In genomic region chr19:44845286-44845611, GRCh38 we compare ENCODE assay signal across 8 cellular contexts. TPM values are rescaled to one million over a fixed set of nuclear protein-coding genes. Genes with fewer than 3 reads are reported as not detected.
DNase-seq lines count a peak whose midpoint lies in the region; ATAC-seq and TF ChIP-seq lines count a peak whose summit lies in the region.

No MANE protein-coding gene starts in this region.

- no peaks in the 10 kb centered on the region for H3K36me3 ChIP-seq in ACC112 (ENCODE audit: insufficient read depth, low read length)
- H3K36me3 ChIP-seq in MM.1S (replicated peaks; ENCODE audit: insufficient read depth, low read length) = no peaks in the 10 kb centered on the region
- H3K36me3 ChIP-seq in ectodermal cell (ENCODE audit: control insufficient read depth, insufficient read depth, low read length) = no peaks in the 10 kb centered on the region

- H2AFZ ChIP-seq in ACC112 (ENCODE audit: low read length, unreplicated experiment) (peak overlapping the region; percentile 71), MM.1S (ENCODE audit: low read length) (peak overlapping the region; percentile 99)

- no peak for ATAC-seq in naive thymus-derived CD8-positive, alpha-beta T cell
- no peak for ATAC-seq in GM21737 (IDR thresholded peaks at IDR 0.05; ENCODE audit: unreplicated experiment)

- H3K9me2 ChIP-seq in MM.1S (replicated peaks; ENCODE audit: insufficient read depth, low read length) = no peaks in the 10 kb centered on the region

- peak overlapping the region; percentile 53; the same call in 1 of the 2 replicates for H3K9ac ChIP-seq in MM.1S (ENCODE audit: low read length)

- no peak for DNase-seq in MM.1S
- DNase-seq in naive thymus-derived CD8-positive, alpha-beta T cell = no peak
- no peak for DNase-seq in SIG-M5 (lab: John Stamatoyannopoulos, UW)
- DNase-seq in NCI-H526 (lab: John Stamatoyannopoulos, UW) = no peak
- no peak for DNase-seq in GF-D8 (lab: John Stamatoyannopoulos, UW)

- TF ChIP-seq CTCF in MM.1S (IDR thresholded peaks at IDR 0.05; ENCODE audit: low read length) = no peak

- H3K4me3 ChIP-seq in ACC112 (ENCODE audit: low read depth, low read length) (peak overlapping the region; percentile 82), MM.1S (ENCODE audit: low read length) (peak overlapping the region; percentile 86), ectodermal cell (ENCODE audit: insufficient read depth, low read depth, low read length) (peak overlapping the region; percentile 86)

- H3K4me1 Mint-ChIP-seq in naive thymus-derived CD8-positive, alpha-beta T cell = peaks cover 20 to 45% (median 36%) of the 10 kb centered on the region in 4 donors

- H3K27me3 ChIP-seq in ACC112 (ENCODE audit: insufficient read depth, low read length) (no peaks in the 10 kb centered on the region), MM.1S (replicated peaks; ENCODE audit: insufficient read depth, low read length) (peaks cover 53% of the 10 kb centered on the region), ectodermal cell (ENCODE audit: control insufficient read depth, insufficient read depth, low read length, poor library complexity, severe bottlenecking) (no peaks in the 10 kb centered on the region)

- peak overlapping the region; percentile 84 to 96 (median 90) for H3K4me3 Mint-ChIP-seq in naive thymus-derived CD8-positive, alpha-beta T cell

- POLR2A ChIA-PET in naive thymus-derived CD8-positive, alpha-beta T cell (lab: Charles Lee) = no interaction called here

- peak overlapping the region in 9 of 10 donors; percentile 66 to 95 (median 89) for H3K27ac Mint-ChIP-seq in naive thymus-derived CD8-positive, alpha-beta T cell

- no peaks in the 10 kb centered on the region; the same call in 1 of the 2 replicates for H3F3A ChIP-seq in MM.1S (ENCODE audit: insufficient read depth, low read length)

- peaks cover 30% of the 10 kb centered on the region for H3K79me2 ChIP-seq in ACC112 (ENCODE audit: control insufficient read depth, insufficient read depth, low read length, unreplicated experiment)
- H3K79me2 ChIP-seq in MM.1S (ENCODE audit: low read length) = no peaks in the 10 kb centered on the region

- whole genome bisulfite sequencing in ectodermal cell, 2 experiments = 22 to 25% methylated on average over 12 of the region's 12 CpGs

- peaks cover 0 to 2% (median 0%) of the 10 kb centered on the region in 9 donors for H3K9me3 Mint-ChIP-seq in naive thymus-derived CD8-positive, alpha-beta T cell

- H3K27ac ChIP-seq in ACC112 (ENCODE audit: low read depth, low read length) (no peak overlapping the region), MM.1S (ENCODE audit: low read length) (peak overlapping the region; percentile 16; the same call in 1 of the 2 replicates), ectodermal cell (ENCODE audit: insufficient read depth, low read depth, low read length, poor library complexity, severe bottlenecking) (peak overlapping the region; percentile 86)

- H3K9me3 ChIP-seq in MM.1S (replicated peaks; ENCODE audit: insufficient read depth, low read length) = no peaks in the 10 kb centered on the region
- no peaks in the 10 kb centered on the region for H3K9me3 ChIP-seq in ectodermal cell (ENCODE audit: control insufficient read depth, low read length)

- no peaks in the 10 kb centered on the region for H3K36me3 Mint-ChIP-seq in naive thymus-derived CD8-positive, alpha-beta T cell

- H4K20me1 ChIP-seq in MM.1S (ENCODE audit: insufficient read depth, low read length) = no peaks in the 10 kb centered on the region

- peaks cover 8% of the 10 kb centered on the region for H3K4me1 ChIP-seq in ACC112 (ENCODE audit: control insufficient read depth, insufficient read depth, low read length, unreplicated experiment)
- H3K4me1 ChIP-seq in MM.1S (ENCODE audit: low read length) = peaks cover 17% of the 10 kb centered on the region
- H3K4me1 ChIP-seq in ectodermal cell (ENCODE audit: control insufficient read depth, insufficient read depth, low read length) = peaks cover 16% of the 10 kb centered on the region

- H3K27me3 Mint-ChIP-seq in naive thymus-derived CD8-positive, alpha-beta T cell = peaks cover 8 to 15% (median 12%) of the 10 kb centered on the region in 5 donors

- peak overlapping the region; percentile 98 for H3K4me2 ChIP-seq in MM.1S (ENCODE audit: low read depth, low read length)

RNA-seq across cellular contexts. Expression of gene NECTIN2, which starts 0.8 kb away (rescaled TPM):
- 204 TPM for polyA plus RNA-seq in ectodermal cell (2013, experiment 1 of 4)
- polyA plus RNA-seq in ectodermal cell (2013, experiment 2 of 4) = 211 TPM
- 150 TPM for polyA plus RNA-seq in ectodermal cell (2013, experiment 3 of 4)
- 164 TPM for polyA plus RNA-seq in ectodermal cell (2013, experiment 4 of 4)
- total RNA-seq in naive thymus-derived CD8-positive, alpha-beta T cell = under 1 TPM; 0.42 to 0.93 TPM
- under 1 TPM in 1 of 3 donors, not detected in 2; 0.47 TPM for polyA plus RNA-seq in naive thymus-derived CD8-positive, alpha-beta T cell

RNA-seq across cellular contexts. Expression of gene BCAM, which starts 36.3 kb away (rescaled TPM):
- polyA plus RNA-seq in ectodermal cell (2013, experiment 1 of 4) = 35.1 TPM
- polyA plus RNA-seq in ectodermal cell (2013, experiment 2 of 4) = 37.3 TPM
- polyA plus RNA-seq in ectodermal cell (2013, experiment 3 of 4) = 31.1 TPM
- 32.4 TPM for polyA plus RNA-seq in ectodermal cell (2013, experiment 4 of 4)
- total RNA-seq in naive thymus-derived CD8-positive, alpha-beta T cell = not detected
- not detected for polyA plus RNA-seq in naive thymus-derived CD8-positive, alpha-beta T cell

RNA-seq across cellular contexts. Expression of gene TOMM40, which starts 45.8 kb away (rescaled TPM):
- 82.1 TPM for polyA plus RNA-seq in ectodermal cell (2013, experiment 1 of 4)
- polyA plus RNA-seq in ectodermal cell (2013, experiment 2 of 4) = 81.5 TPM
- polyA plus RNA-seq in ectodermal cell (2013, experiment 3 of 4) = 56.7 TPM
- polyA plus RNA-seq in ectodermal cell (2013, experiment 4 of 4) = 56.9 TPM
- total RNA-seq in naive thymus-derived CD8-positive, alpha-beta T cell = 10 to 100 TPM; 39.3 to 41.4 TPM
- 10 to 100 TPM; 32.0 to 42.3 (median 33.7) TPM for polyA plus RNA-seq in naive thymus-derived CD8-positive, alpha-beta T cell
